ENCODE assay signal across 9 cellular contexts in genomic region chr2:119476301-119477117, GRCh38. TPM values are rescaled to one million over a fixed set of nuclear protein-coding genes. Genes with fewer than 3 reads are reported as not detected.
A peak's percentile ranks its signal among the peaks of the same experiment; 100 is the strongest.
DNase-seq lines count a peak whose midpoint lies in the region; ATAC-seq, FAIRE-seq and TF ChIP-seq lines count a peak whose summit lies in the region.
"Had no signal": no experiment of that assay in that cellular context is flagged by ENCODE, and none has a peak within 500 bp of the region (broad histone marks: within the 10 kb centered on the region; RNA-seq: fewer than 3 reads in every experiment).

No MANE protein-coding gene starts in this region.

- peak; percentile 47 for DNase-seq in activated naive CD4-positive, alpha-beta T cell treated with anti-CD3 and anti-CD28 coated beads, Interleukin-2, amount 10 ng/mL, durations not matched to agents 7 days and 5 days
- DNase-seq in activated naive CD4-positive, alpha-beta T cell (lab: John Stamatoyannopoulos, UW): no peak
- peak; percentile 76 for DNase-seq in H54 (ENCODE audit: insufficient read length, low spot score)
- peak; percentile 66 for DNase-seq in NAMALWA (ENCODE audit: low spot score)
- peak in 1 of 2 experiments; percentile 69 for DNase-seq in mesothelial cell of epicardium (ENCODE audit: low spot score in 2 of 2, unreplicated experiment in 2 of 2)
- peak in 1 of 2 donors; percentile 67 for DNase-seq in tibial artery

- intact Hi-C loops in tibial artery (cut with DNase I; ENCODE audit: low total_unique reads): loop anchor here (2.0 to 10.0 kb wide), 2 partner anchors 70 to 602 kb away; no protein-coding TSS in a partner anchor

- no peak overlapping the region for H3K27ac Mint-ChIP-seq in activated naive CD4-positive, alpha-beta T cell treated with anti-CD3 and anti-CD28 coated beads, Interleukin-2, amount 10 ng/mL, durations not matched to agents 7 days and 5 days
- no peak overlapping the region for H3K27ac Mint-ChIP-seq in mesothelial cell of epicardium
- H3K27ac Mint-ChIP-seq: natural killer cell treated with Interleukin-12 subunit alpha and Interleukin-12 subunit beta and Interleukin-15 and Interleukin-18, amount 100 ng/mL, for 72 hours had no signal

- H3K27me3 Mint-ChIP-seq in activated naive CD4-positive, alpha-beta T cell treated with anti-CD3 and anti-CD28 coated beads, Interleukin-2, amount 10 ng/mL, durations not matched to agents 7 days and 5 days: peaks cover 4% of the 10 kb centered on the region
- peaks cover 5% of the 10 kb centered on the region for H3K27me3 Mint-ChIP-seq in mesothelial cell of epicardium (ENCODE audit: low read depth)

- no peaks in the 10 kb centered on the region for H3K4me1 Mint-ChIP-seq in activated naive CD4-positive, alpha-beta T cell treated with anti-CD3 and anti-CD28 coated beads, Interleukin-2, amount 10 ng/mL, durations not matched to agents 7 days and 5 days
- peaks cover 10% of the 10 kb centered on the region for H3K4me1 Mint-ChIP-seq in mesothelial cell of epicardium

- CTCF ChIA-PET in activated naive CD4-positive, alpha-beta T cell treated with anti-CD3 and anti-CD28 coated beads, Interleukin-2, amount 10 ng/mL, durations not matched to agents 7 days and 5 days (lab: Charles Lee): interaction anchor here (0.8 to 4.0 kb wide), 18 partner anchors 9 to 597 kb away, joined by 3 to 38 read pairs (median 4); no protein-coding TSS in a partner anchor

- H3K4me3 Mint-ChIP-seq in activated naive CD4-positive, alpha-beta T cell treated with anti-CD3 and anti-CD28 coated beads, Interleukin-2, amount 10 ng/mL, durations not matched to agents 7 days and 5 days: no peak overlapping the region
- H3K4me3 Mint-ChIP-seq in mesothelial cell of epicardium: no peak overlapping the region
- H3K4me3 Mint-ChIP-seq: natural killer cell treated with Interleukin-12 subunit alpha and Interleukin-12 subunit beta and Interleukin-15 and Interleukin-18, amount 100 ng/mL, for 72 hours had no signal

- H3K27me3 ChIP-seq in tibial artery: peaks cover 0 to 15% of the 10 kb centered on the region in 2 donors

- no peak overlapping the region for H3K27ac ChIP-seq in tibial artery

- H3K4me3 ChIP-seq in tibial artery: no peak overlapping the region

- H3K36me3 Mint-ChIP-seq in activated naive CD4-positive, alpha-beta T cell treated with anti-CD3 and anti-CD28 coated beads, Interleukin-2, amount 10 ng/mL, durations not matched to agents 7 days and 5 days: no peaks in the 10 kb centered on the region
- H3K36me3 Mint-ChIP-seq in mesothelial cell of epicardium: no peaks in the 10 kb centered on the region
- H3K36me3 Mint-ChIP-seq: natural killer cell treated with Interleukin-12 subunit alpha and Interleukin-12 subunit beta and Interleukin-15 and Interleukin-18, amount 100 ng/mL, for 72 hours had no signal

- H3K9me3 Mint-ChIP-seq in activated naive CD4-positive, alpha-beta T cell treated with anti-CD3 and anti-CD28 coated beads, Interleukin-2, amount 10 ng/mL, durations not matched to agents 7 days and 5 days: no peaks in the 10 kb centered on the region
- H3K9me3 Mint-ChIP-seq in mesothelial cell of epicardium: no peaks in the 10 kb centered on the region
- H3K9me3 Mint-ChIP-seq: natural killer cell treated with Interleukin-12 subunit alpha and Interleukin-12 subunit beta and Interleukin-15 and Interleukin-18, amount 100 ng/mL, for 72 hours had no signal

- peak; percentile 89 for FAIRE-seq in H54 (lab: Jason Lieb, UNC)
- peak; percentile 70 for FAIRE-seq in TTC549 (lab: Jason Lieb, UNC)

- peak; percentile 73 for ATAC-seq in esophagus mucosa

- TF ChIP-seq CTCF in mesothelial cell of epicardium (IDR thresholded peaks at IDR 0.05; ENCODE audit: unreplicated experiment) (peak; percentile 93), tibial artery (IDR thresholded peaks at IDR 0.05) (peak; percentile 83 to 95)

- peaks cover 0 to 7% (median 3%) of the 10 kb centered on the region in 4 donors for H3K4me1 ChIP-seq in tibial artery

- H3K36me3 ChIP-seq in tibial artery: no peaks in the 10 kb centered on the region

- H3K9me3 ChIP-seq in tibial artery: no peaks in the 10 kb centered on the region

- TF ChIP-seq POLR2A in H54 (IDR thresholded peaks at IDR 0.05; ENCODE audit: low read depth, low read length): no peak

RNA-seq across cellular contexts. Expression of gene TMEM37, which starts 44.9 kb away (rescaled TPM):
- total RNA-seq in esophagus mucosa (6.0 TPM), mesothelial cell of epicardium (11.9 to 13.6 TPM (median 12.6 TPM) in 3 replicates)
- total RNA-seq: natural killer cell treated with Interleukin-12 subunit alpha and Interleukin-12 subunit beta and Interleukin-15 and Interleukin-18, amount 100 ng/mL, for 72 hours had no signal

RNA-seq across cellular contexts. Expression of gene SCTR, which starts 47.8 kb away (rescaled TPM):
- total RNA-seq in esophagus mucosa (not detected), mesothelial cell of epicardium (0.97 to 1.3 TPM (median 1.2 TPM) in 3 replicates)
- total RNA-seq: natural killer cell treated with Interleukin-12 subunit alpha and Interleukin-12 subunit beta and Interleukin-15 and Interleukin-18, amount 100 ng/mL, for 72 hours had no signal

Comparison
In these comparisons a context has a peak if more than half of its experiments do, and no peak if none do; other contexts are left out.
1. DNase-seq: peak in activated naive CD4-positive, alpha-beta T cell treated with anti-CD3 and anti-CD28 coated beads, Interleukin-2, amount 10 ng/mL, durations not matched to agents 7 days and 5 days (single experiment), H54 (single experiment) and NAMALWA (single experiment); none in activated naive CD4-positive, alpha-beta T cell (0 of 4).